In genomic region chr4:99157478-99157935, GRCh38 we compare ENCODE assay signal across 1 cellular context.
TF ChIP-seq lines count a peak whose summit lies in the region.

No MANE protein-coding gene starts in this region.

TF ChIP-seq in HepG2, 621 proteins besides CTCF, POLR2A, EP300 and RAD21 (continued from another document and continues in another):
- TF ChIP-seq TEAD2 (CRISPR knock-in tag; IDR thresholded peaks at IDR 0.05) (no peak), ZNF382 (CRISPR knock-in tag; IDR thresholded peaks at IDR 0.05; ENCODE audit: borderline replicate concordance) (no peak), ZNF609 (CRISPR knock-in tag; IDR thresholded peaks at IDR 0.05; ENCODE audit: borderline replicate concordance) (peak; percentile 99), KLF6 (CRISPR knock-in tag; IDR thresholded peaks at IDR 0.05) (peak; percentile 77; the same call in 1 of the 2 replicates), NR1H2 (CRISPR knock-in tag; IDR thresholded peaks at IDR 0.05; ENCODE audit: borderline replicate concordance, low read depth) (no peak), MNT (IDR thresholded peaks at IDR 0.05) (no peak), ZNF205 (CRISPR knock-in tag; IDR thresholded peaks at IDR 0.05) (peak; percentile 96), SNAI1 (CRISPR knock-in tag; IDR thresholded peaks at IDR 0.05; ENCODE audit: borderline replicate concordance) (no peak; the same call in 1 of the 2 replicates), SNAPC5 (CRISPR knock-in tag; IDR thresholded peaks at IDR 0.05; ENCODE audit: borderline replicate concordance) (no peak), ZNF558 (CRISPR knock-in tag; IDR thresholded peaks at IDR 0.05; ENCODE audit: borderline replicate concordance) (no peak), SIX4 (CRISPR knock-in tag; IDR thresholded peaks at IDR 0.05) (peak; percentile 92), ELF3 (CRISPR knock-in tag; IDR thresholded peaks at IDR 0.05) (peak; percentile 92), ZFP91 (CRISPR knock-in tag; IDR thresholded peaks at IDR 0.05; ENCODE audit: borderline replicate concordance) (no peak), BHLHE40 (IDR thresholded peaks at IDR 0.05; ENCODE audit: low read length) (peak; percentile 62; the same call in 1 of the 2 replicates), MLLT10 (CRISPR knock-in tag; IDR thresholded peaks at IDR 0.05) (no peak), ZNF432 (CRISPR knock-in tag; IDR thresholded peaks at IDR 0.05; ENCODE audit: borderline replicate concordance) (no peak), CBFB (CRISPR knock-in tag; IDR thresholded peaks at IDR 0.05) (peak; percentile 99), ZNF703 (CRISPR knock-in tag; IDR thresholded peaks at IDR 0.05; ENCODE audit: borderline replicate concordance) (peak; percentile 96), HNRNPH1 (optimal IDR thresholded peaks at IDR 0.05; ENCODE audit: low read depth, low read length) (no peak), CREB1 (IDR thresholded peaks at IDR 0.05) (peak; percentile 50; the same call in 1 of the 2 replicates), CREB1 (CRISPR knock-in tag; IDR thresholded peaks at IDR 0.05) (peak; percentile 88), THYN1 (CRISPR knock-in tag; IDR thresholded peaks at IDR 0.05; ENCODE audit: borderline replicate concordance, low read depth) (no peak), SMAD9 (CRISPR knock-in tag; IDR thresholded peaks at IDR 0.05) (no peak), ZFYVE20 (CRISPR knock-in tag; IDR thresholded peaks at IDR 0.05; ENCODE audit: borderline replicate concordance, low read depth) (no peak), DBP (CRISPR knock-in tag; IDR thresholded peaks at IDR 0.05; ENCODE audit: not compliant biosample characterization) (peak; percentile 84), RFX1 (IDR thresholded peaks at IDR 0.05) (no peak), REPIN1 (CRISPR knock-in tag; IDR thresholded peaks at IDR 0.05; ENCODE audit: borderline replicate concordance, low read depth) (no peak), THAP7 (CRISPR knock-in tag; IDR thresholded peaks at IDR 0.05) (no peak), RFX5 (IDR thresholded peaks at IDR 0.05; ENCODE audit: low read depth, low read length) (0 out of 2 replicates have a peak, but pooled peaks have one; percentile 33), ZSCAN25 (CRISPR knock-in tag; IDR thresholded peaks at IDR 0.05) (no peak), HDAC6 (IDR thresholded peaks at IDR 0.05; ENCODE audit: low read depth, low read length) (no peak; the same call in 1 of the 2 replicates), ZNF790 (CRISPR knock-in tag; IDR thresholded peaks at IDR 0.05; ENCODE audit: borderline replicate concordance) (no peak), EHMT2 (IDR thresholded peaks at IDR 0.05; ENCODE audit: borderline replicate concordance, low read depth, low read length) (0 out of 2 replicates have a peak, but pooled peaks have one; percentile 36), ZNF747 (CRISPR knock-in tag; IDR thresholded peaks at IDR 0.05; ENCODE audit: borderline replicate concordance) (peak; percentile 86; the same call in 1 of the 2 replicates), ZNF12 (CRISPR knock-in tag; IDR thresholded peaks at IDR 0.05) (0 out of 2 replicates have a peak, but pooled peaks have one; percentile 36), YEATS4 (CRISPR knock-in tag; IDR thresholded peaks at IDR 0.05; ENCODE audit: borderline replicate concordance) (peak; percentile 48; the same call in 1 of the 2 replicates), ZNF230 (CRISPR knock-in tag; IDR thresholded peaks at IDR 0.05) (no peak), SCMH1 (CRISPR knock-in tag; IDR thresholded peaks at IDR 0.05; ENCODE audit: borderline replicate concordance) (no peak), RORA (CRISPR knock-in tag; IDR thresholded peaks at IDR 0.05) (no peak), ZNF800 (CRISPR knock-in tag; IDR thresholded peaks at IDR 0.05) (no peak), ZFP36 (IDR thresholded peaks at IDR 0.05; ENCODE audit: borderline replicate concordance, low read depth, low read length, partially characterized antibody) (peak; percentile 88)
- TF ChIP-seq, protein P1, sequence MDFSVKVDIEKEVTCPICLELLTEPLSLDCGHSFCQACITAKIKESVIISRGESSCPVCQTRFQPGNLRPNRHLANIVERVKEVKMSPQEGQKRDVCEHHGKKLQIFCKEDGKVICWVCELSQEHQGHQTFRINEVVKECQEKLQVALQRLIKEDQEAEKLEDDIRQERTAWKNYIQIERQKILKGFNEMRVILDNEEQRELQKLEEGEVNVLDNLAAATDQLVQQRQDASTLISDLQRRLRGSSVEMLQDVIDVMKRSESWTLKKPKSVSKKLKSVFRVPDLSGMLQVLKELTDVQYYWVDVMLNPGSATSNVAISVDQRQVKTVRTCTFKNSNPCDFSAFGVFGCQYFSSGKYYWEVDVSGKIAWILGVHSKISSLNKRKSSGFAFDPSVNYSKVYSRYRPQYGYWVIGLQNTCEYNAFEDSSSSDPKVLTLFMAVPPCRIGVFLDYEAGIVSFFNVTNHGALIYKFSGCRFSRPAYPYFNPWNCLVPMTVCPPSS (IDR thresholded peaks at IDR 0.05): no peak
- TF ChIP-seq, protein P2, sequence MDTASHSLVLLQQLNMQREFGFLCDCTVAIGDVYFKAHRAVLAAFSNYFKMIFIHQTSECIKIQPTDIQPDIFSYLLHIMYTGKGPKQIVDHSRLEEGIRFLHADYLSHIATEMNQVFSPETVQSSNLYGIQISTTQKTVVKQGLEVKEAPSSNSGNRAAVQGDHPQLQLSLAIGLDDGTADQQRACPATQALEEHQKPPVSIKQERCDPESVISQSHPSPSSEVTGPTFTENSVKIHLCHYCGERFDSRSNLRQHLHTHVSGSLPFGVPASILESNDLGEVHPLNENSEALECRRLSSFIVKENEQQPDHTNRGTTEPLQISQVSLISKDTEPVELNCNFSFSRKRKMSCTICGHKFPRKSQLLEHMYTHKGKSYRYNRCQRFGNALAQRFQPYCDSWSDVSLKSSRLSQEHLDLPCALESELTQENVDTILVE (CRISPR knock-in tag; IDR thresholded peaks at IDR 0.05): peak; percentile 93
- TF ChIP-seq, protein P3, sequence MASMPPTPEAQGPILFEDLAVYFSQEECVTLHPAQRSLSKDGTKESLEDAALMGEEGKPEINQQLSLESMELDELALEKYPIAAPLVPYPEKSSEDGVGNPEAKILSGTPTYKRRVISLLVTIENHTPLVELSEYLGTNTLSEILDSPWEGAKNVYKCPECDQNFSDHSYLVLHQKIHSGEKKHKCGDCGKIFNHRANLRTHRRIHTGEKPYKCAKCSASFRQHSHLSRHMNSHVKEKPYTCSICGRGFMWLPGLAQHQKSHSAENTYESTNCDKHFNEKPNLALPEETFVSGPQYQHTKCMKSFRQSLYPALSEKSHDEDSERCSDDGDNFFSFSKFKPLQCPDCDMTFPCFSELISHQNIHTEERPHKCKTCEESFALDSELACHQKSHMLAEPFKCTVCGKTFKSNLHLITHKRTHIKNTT (CRISPR knock-in tag; IDR thresholded peaks at IDR 0.05): no peak
- TF ChIP-seq, protein P4, sequence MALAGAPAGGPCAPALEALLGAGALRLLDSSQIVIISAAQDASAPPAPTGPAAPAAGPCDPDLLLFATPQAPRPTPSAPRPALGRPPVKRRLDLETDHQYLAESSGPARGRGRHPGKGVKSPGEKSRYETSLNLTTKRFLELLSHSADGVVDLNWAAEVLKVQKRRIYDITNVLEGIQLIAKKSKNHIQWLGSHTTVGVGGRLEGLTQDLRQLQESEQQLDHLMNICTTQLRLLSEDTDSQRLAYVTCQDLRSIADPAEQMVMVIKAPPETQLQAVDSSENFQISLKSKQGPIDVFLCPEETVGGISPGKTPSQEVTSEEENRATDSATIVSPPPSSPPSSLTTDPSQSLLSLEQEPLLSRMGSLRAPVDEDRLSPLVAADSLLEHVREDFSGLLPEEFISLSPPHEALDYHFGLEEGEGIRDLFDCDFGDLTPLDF (CRISPR knock-in tag; IDR thresholded peaks at IDR 0.05): no peak
- TF ChIP-seq, protein P5, sequence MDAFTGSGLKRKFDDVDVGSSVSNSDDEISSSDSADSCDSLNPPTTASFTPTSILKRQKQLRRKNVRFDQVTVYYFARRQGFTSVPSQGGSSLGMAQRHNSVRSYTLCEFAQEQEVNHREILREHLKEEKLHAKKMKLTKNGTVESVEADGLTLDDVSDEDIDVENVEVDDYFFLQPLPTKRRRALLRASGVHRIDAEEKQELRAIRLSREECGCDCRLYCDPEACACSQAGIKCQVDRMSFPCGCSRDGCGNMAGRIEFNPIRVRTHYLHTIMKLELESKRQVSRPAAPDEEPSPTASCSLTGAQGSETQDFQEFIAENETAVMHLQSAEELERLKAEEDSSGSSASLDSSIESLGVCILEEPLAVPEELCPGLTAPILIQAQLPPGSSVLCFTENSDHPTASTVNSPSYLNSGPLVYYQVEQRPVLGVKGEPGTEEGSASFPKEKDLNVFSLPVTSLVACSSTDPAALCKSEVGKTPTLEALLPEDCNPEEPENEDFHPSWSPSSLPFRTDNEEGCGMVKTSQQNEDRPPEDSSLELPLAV (CRISPR knock-in tag; conservative IDR thresholded peaks at IDR 0.05; ENCODE audit: low read depth): no peak
